Comparison of ENCODE assay signal across 8 cellular contexts in the genomic region with DNA sequence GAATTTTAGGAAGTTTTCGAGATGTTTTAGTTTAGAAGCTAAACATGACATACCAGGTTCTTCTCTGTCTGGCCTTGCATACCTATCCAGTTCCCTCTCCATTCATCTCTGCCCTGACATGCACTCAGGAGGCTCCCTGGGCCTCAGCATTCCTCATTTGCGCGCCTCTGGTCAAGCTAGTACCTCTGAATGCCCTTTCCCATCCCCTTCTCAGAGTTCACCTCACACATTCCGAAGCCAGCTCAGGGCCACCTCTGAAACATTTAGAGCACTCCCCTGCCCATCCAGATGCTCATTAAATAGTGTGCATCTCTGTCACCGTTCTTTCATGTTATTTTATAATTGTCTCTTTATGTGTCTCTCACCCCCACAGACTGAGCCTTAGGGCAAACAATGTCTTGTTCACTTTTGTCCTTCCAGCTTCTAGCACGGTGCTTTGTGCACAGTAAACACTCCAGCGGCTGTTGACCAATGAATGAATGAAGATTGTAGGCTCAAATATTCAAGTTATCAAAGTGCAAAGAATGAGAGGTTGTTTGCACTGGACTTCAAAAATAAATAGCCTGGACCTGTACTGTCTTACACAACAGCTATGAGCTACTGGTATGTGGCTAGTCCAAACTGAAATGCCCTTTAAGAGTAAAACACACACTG. TPM values are rescaled to one million over a fixed set of nuclear protein-coding genes. Genes with fewer than 3 reads are reported as not detected.
DNase-seq lines count a peak whose midpoint lies in the region; ATAC-seq and TF ChIP-seq lines count a peak whose summit lies in the region.

No MANE protein-coding gene starts in this region.

- ATAC-seq in left ventricle myocardium superior = no peak
- no peak for ATAC-seq in activated T-helper 17 cell treated with anti-CD3 and anti-CD28 coated beads, Interleukin-2, amount 50 U/mL, for 72 hours (replicated peaks)
- ATAC-seq in left lobe of liver = peak; percentile 12

- peaks cover 22% of the 10 kb centered on the region for H3K27me3 Mint-ChIP-seq in activated T-helper 17 cell treated with anti-CD3 and anti-CD28 coated beads, Interleukin-2, amount 50 U/mL, for 72 hours

- no peaks in the 10 kb centered on the region for H3K9me3 Mint-ChIP-seq in activated T-helper 17 cell treated with anti-CD3 and anti-CD28 coated beads, Interleukin-2, amount 50 U/mL, for 72 hours

- peaks cover 27% of the 10 kb centered on the region for H3K36me3 Mint-ChIP-seq in activated T-helper 17 cell treated with anti-CD3 and anti-CD28 coated beads, Interleukin-2, amount 50 U/mL, for 72 hours (ENCODE audit: low read depth)

- peak overlapping the region; percentile 96 for H3K4me3 Mint-ChIP-seq in activated T-helper 17 cell treated with anti-CD3 and anti-CD28 coated beads, Interleukin-2, amount 50 U/mL, for 72 hours

- no peaks in the 10 kb centered on the region for H3K36me3 ChIP-seq in left ventricle myocardium inferior

- DNase-seq in left ventricle myocardium inferior (no peak), left ventricle myocardium superior (no peak), left lobe of liver (ENCODE audit: low spot score) (peak; percentile 55), NCI-H226 (no peak), HUDEP-2 (lab: John Stamatoyannopoulos, UW; ENCODE audit: unreplicated experiment in 76 of 76) (no peak), retina (no peak)
- no peak for DNase-seq in activated CD8-positive, alpha-beta memory T cell treated with anti-CD3 and anti-CD28 coated beads, Interleukin-2, amount 50 U/mL, for 4 hours

- intact Hi-C loops in left ventricle myocardium inferior (cut with micrococcal nuclease) (no loop called here), left ventricle myocardium superior (cut with micrococcal nuclease) (no loop called here)

- H3K27ac ChIP-seq in left ventricle myocardium inferior (replicated peaks) = no peak overlapping the region

- no peak overlapping the region for H3K27ac Mint-ChIP-seq in activated T-helper 17 cell treated with anti-CD3 and anti-CD28 coated beads, Interleukin-2, amount 50 U/mL, for 72 hours

- peaks cover 9% of the 10 kb centered on the region for H3K27me3 ChIP-seq in left ventricle myocardium inferior (ENCODE audit: low read depth)

- no peak for TF ChIP-seq CTCF in left ventricle myocardium inferior (IDR thresholded peaks at IDR 0.05; ENCODE audit: borderline replicate concordance)

- H3K4me1 ChIP-seq in left ventricle myocardium inferior = peaks cover 21% of the 10 kb centered on the region

- peak overlapping the region; percentile 74 for H3K4me3 ChIP-seq in left ventricle myocardium inferior

- no peaks in the 10 kb centered on the region for H3K9me3 ChIP-seq in left ventricle myocardium inferior (replicated peaks)

- H3K4me1 Mint-ChIP-seq in activated T-helper 17 cell treated with anti-CD3 and anti-CD28 coated beads, Interleukin-2, amount 50 U/mL, for 72 hours = peaks cover 30% of the 10 kb centered on the region

RNA-seq across cellular contexts. Expression of gene DHCR24, which starts 1.2 kb away (rescaled TPM):
- total RNA-seq in left ventricle myocardium inferior (12.8 TPM), left ventricle myocardium superior (9.8 TPM), left lobe of liver (828 TPM)
- 10 to 100 TPM; 27.4 to 78.7 TPM for total RNA-seq in activated T-helper 17 cell treated with anti-CD3 and anti-CD28 coated beads, Interleukin-2, amount 50 U/mL, for 72 hours

Comparison
In these comparisons a context has a peak if more than half of its experiments do, and no peak if none do; other contexts are left out.
1. RNA of gene DHCR24, which starts 1.2 kb away (total RNA-seq): 828 TPM in left lobe of liver (single experiment); 27.4 to 78.7 TPM in activated T-helper 17 cell treated with anti-CD3 and anti-CD28 coated beads, Interleukin-2, amount 50 U/mL, for 72 hours, 12.8 TPM in left ventricle myocardium inferior (single experiment) and 9.8 TPM in left ventricle myocardium superior (single experiment); every median in the first group is over 10 times any median in the second.